Comparison of ENCODE assay signal across 12 cellular contexts in the genomic region with DNA sequence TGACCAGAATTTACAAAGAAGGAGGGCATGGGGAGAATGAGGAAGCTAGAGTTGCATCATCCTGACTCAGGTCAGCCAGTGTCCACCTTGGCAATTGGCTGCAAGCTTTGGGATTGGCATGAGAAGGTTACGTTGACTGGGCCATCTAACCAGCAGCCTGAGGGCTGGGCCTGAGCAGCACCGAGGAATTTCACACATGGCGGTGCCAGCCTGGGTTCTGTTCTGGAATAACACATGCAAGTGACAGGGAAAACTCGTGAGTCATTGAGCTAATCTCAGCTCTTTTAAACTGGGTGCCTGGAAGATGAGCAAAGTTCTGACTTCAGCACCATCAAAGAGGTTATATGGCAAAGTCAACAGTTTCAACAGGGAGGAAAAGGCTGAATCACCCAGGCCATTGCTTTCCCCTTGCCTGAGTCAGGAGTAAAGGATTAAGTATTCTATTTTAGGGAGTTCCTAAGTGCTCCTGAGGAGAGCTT.
DNase-seq lines count a peak whose midpoint lies in the region; ATAC-seq and TF ChIP-seq lines count a peak whose summit lies in the region.
"Had no signal": no experiment of that assay in that cellular context is flagged by ENCODE, and none has a peak within 500 bp of the region (broad histone marks: within the 10 kb centered on the region; RNA-seq: fewer than 3 reads in every experiment).

No MANE protein-coding gene starts in this region.

- no peaks in the 10 kb centered on the region for H3K27me3 ChIP-seq in RWPE2 (ENCODE audit: insufficient read depth, poor library complexity, severe bottlenecking)
- H3K27me3 ChIP-seq in osteoblast (ENCODE audit: insufficient read depth, low read length): no peaks in the 10 kb centered on the region

- no peak overlapping the region for H2AFZ ChIP-seq in osteoblast (ENCODE audit: low read length)

- no peak overlapping the region for H3K4me2 ChIP-seq in osteoblast (ENCODE audit: insufficient read depth, low read length)

- no peaks in the 10 kb centered on the region for H3K4me1 Mint-ChIP-seq in activated naive CD8-positive, alpha-beta T cell treated with anti-CD3 and anti-CD28 coated beads for 36 hours
- H3K4me1 Mint-ChIP-seq in stimulated activated naive CD8-positive, alpha-beta T cell treated with anti-CD3 and anti-CD28 coated beads, Interleukin-15, amount 100 ng/mL, for 72 hours: no peaks in the 10 kb centered on the region

- H3K27ac ChIP-seq in RWPE2 (ENCODE audit: poor library complexity, severe bottlenecking): peak overlapping the region; percentile 59
- peak overlapping the region; percentile 37 for H3K27ac ChIP-seq in osteoblast (ENCODE audit: low read depth, low read length)

- H3K4me1 ChIP-seq in RWPE2 (ENCODE audit: insufficient read depth, poor library complexity, severe bottlenecking) (peaks cover 30% of the 10 kb centered on the region), osteoblast (ENCODE audit: insufficient read depth, low read length) (peaks cover 18% of the 10 kb centered on the region)

- H3K4me3 Mint-ChIP-seq in activated naive CD8-positive, alpha-beta T cell treated with anti-CD3 and anti-CD28 coated beads for 36 hours: no peak overlapping the region
- H3K4me3 Mint-ChIP-seq in stimulated activated naive CD8-positive, alpha-beta T cell treated with anti-CD3 and anti-CD28 coated beads, Interleukin-15, amount 100 ng/mL, for 72 hours: no peak overlapping the region

- H3K27me3 Mint-ChIP-seq in activated naive CD8-positive, alpha-beta T cell treated with anti-CD3 and anti-CD28 coated beads for 36 hours: no peaks in the 10 kb centered on the region
- H3K27me3 Mint-ChIP-seq in stimulated activated naive CD8-positive, alpha-beta T cell treated with anti-CD3 and anti-CD28 coated beads, Interleukin-15, amount 100 ng/mL, for 72 hours: no peaks in the 10 kb centered on the region

- H3K79me2 ChIP-seq in osteoblast (ENCODE audit: insufficient read depth, low read length): no peaks in the 10 kb centered on the region

- no peaks in the 10 kb centered on the region for H3K36me3 Mint-ChIP-seq in activated naive CD8-positive, alpha-beta T cell treated with anti-CD3 and anti-CD28 coated beads for 36 hours

- DNase-seq in GM04504 (ENCODE audit: low read depth) (peak; percentile 81), RWPE2 (ENCODE audit: low spot score) (peak; percentile 81), fibroblast of pulmonary artery (ENCODE audit: low read depth) (peak; percentile 67), osteoblast (ENCODE audit: insufficient read length, low spot score, missing footprints) (peak; percentile 88)
- no peak for DNase-seq in activated naive CD8-positive, alpha-beta T cell treated with anti-CD3 and anti-CD28 coated beads for 36 hours
- no peak for DNase-seq in stimulated activated naive CD8-positive, alpha-beta T cell treated with anti-CD3 and anti-CD28 coated beads, Interleukin-15, amount 100 ng/mL, for 72 hours
- DNase-seq: DND-41; Kasumi-1; stimulated activated naive CD8-positive, alpha-beta T cell treated with anti-CD3 and anti-CD28 coated beads, Interleukin-15, Interleukin-2, amounts not matched to agents 100 U/mL and 50 U/mL, for 24 hours had no signal

- H4K20me1 ChIP-seq in osteoblast (ENCODE audit: insufficient read depth, low read length): no peaks in the 10 kb centered on the region

- peaks cover 3% of the 10 kb centered on the region for H3K9me3 Mint-ChIP-seq in activated naive CD8-positive, alpha-beta T cell treated with anti-CD3 and anti-CD28 coated beads for 36 hours
- no peaks in the 10 kb centered on the region for H3K9me3 Mint-ChIP-seq in stimulated activated naive CD8-positive, alpha-beta T cell treated with anti-CD3 and anti-CD28 coated beads, Interleukin-15, amount 100 ng/mL, for 72 hours

- no peak overlapping the region for H3K27ac Mint-ChIP-seq in activated naive CD8-positive, alpha-beta T cell treated with anti-CD3 and anti-CD28 coated beads for 36 hours
- H3K27ac Mint-ChIP-seq in stimulated activated naive CD8-positive, alpha-beta T cell treated with anti-CD3 and anti-CD28 coated beads, Interleukin-15, amount 100 ng/mL, for 72 hours: no peak overlapping the region
- H3K27ac Mint-ChIP-seq: activated T-helper 2 cell treated with anti-CD3 and anti-CD28 coated beads, Interferon-gamma antibody, Interleukin-2, Interleukin-4, amounts not matched to agents 10 μg/mL and 5 μg/mL and 100 μg/mL, durations not matched to agents 14 hours and 24 hours and 36 hours had no signal

- H3K4me3 ChIP-seq in RWPE2 (ENCODE audit: severe bottlenecking) (no peak overlapping the region), fibroblast of pulmonary artery (replicated peaks; ENCODE audit: low read depth, low read length) (no peak overlapping the region), osteoblast (ENCODE audit: insufficient read depth, low read length) (no peak overlapping the region)

- ATAC-seq in RWPE2 (ENCODE audit: low read depth): peak; percentile 97
- ATAC-seq in GM21717 (IDR thresholded peaks at IDR 0.05; ENCODE audit: unreplicated experiment): no peak
- ATAC-seq in stimulated activated naive CD8-positive, alpha-beta T cell treated with anti-CD3 and anti-CD28 coated beads, Interleukin-15, amount 100 ng/mL, for 72 hours: no peak
- ATAC-seq in GM21390 (IDR thresholded peaks at IDR 0.05; ENCODE audit: unreplicated experiment): no peak
- ATAC-seq: stimulated activated naive CD8-positive, alpha-beta T cell treated with anti-CD3 and anti-CD28 coated beads, Interleukin-15, Interleukin-2, amounts not matched to agents 100 U/mL and 50 U/mL, for 24 hours had no signal

- H3K9me3 ChIP-seq in RWPE2 (ENCODE audit: severe bottlenecking): no peaks in the 10 kb centered on the region
- no peaks in the 10 kb centered on the region for H3K9me3 ChIP-seq in osteoblast (ENCODE audit: low read depth, low read length)

- TF ChIP-seq CTCF in RWPE2 (IDR thresholded peaks at IDR 0.05; ENCODE audit: poor library complexity, severe bottlenecking) (no peak), fibroblast of pulmonary artery (IDR thresholded peaks at IDR 0.05; ENCODE audit: low read length, missing control alignments) (no peak), osteoblast (IDR thresholded peaks at IDR 0.05; ENCODE audit: extremely low read depth, low read depth, low read length) (no peak)

- no peaks in the 10 kb centered on the region for H3K36me3 ChIP-seq in RWPE2 (ENCODE audit: low read depth)
- no peaks in the 10 kb centered on the region for H3K36me3 ChIP-seq in osteoblast (ENCODE audit: insufficient read depth, low read length)

Comparison
In these comparisons a context has a peak if more than half of its experiments do, and no peak if none do; other contexts are left out.
1. DNase-seq: peak in GM04504 (single experiment), RWPE2 (single experiment), fibroblast of pulmonary artery (single experiment) and osteoblast (single experiment); none in activated naive CD8-positive, alpha-beta T cell treated with anti-CD3 and anti-CD28 coated beads for 36 hours (single experiment) and stimulated activated naive CD8-positive, alpha-beta T cell treated with anti-CD3 and anti-CD28 coated beads, Interleukin-15, amount 100 ng/mL, for 72 hours (0 of 2).